15 cellular contexts compared by ENCODE assay signal in genomic region chr3:100776736-100777135, GRCh38.
A peak's percentile ranks its signal among the peaks of the same experiment; 100 is the strongest.
DNase-seq lines count a peak whose midpoint lies in the region; ATAC-seq and TF ChIP-seq lines count a peak whose summit lies in the region.
"Had no signal": no experiment of that assay in that cellular context is flagged by ENCODE, and none has a peak within 500 bp of the region (broad histone marks: within the 10 kb centered on the region; RNA-seq: fewer than 3 reads in every experiment).

No MANE protein-coding gene starts in this region.

- H3K27me3 ChIP-seq in Karpas-422 (ENCODE audit: low read length) (0 out of 2 replicates have a peak, but pooled peaks cover 3% of the 10 kb centered on the region), smooth muscle cell (ENCODE audit: low read depth) (no peaks in the 10 kb centered on the region)
- H3K27me3 ChIP-seq: spleen, upper lobe of left lung had no signal

- no peaks in the 10 kb centered on the region for H3K79me2 ChIP-seq in Karpas-422 (ENCODE audit: low read length)
- H3K79me2 ChIP-seq in smooth muscle cell (ENCODE audit: low read depth) = no peaks in the 10 kb centered on the region

- H3K4me2 ChIP-seq in Karpas-422 (ENCODE audit: low read depth, low read length, poor library complexity, severe bottlenecking) (no peak overlapping the region), smooth muscle cell (no peak overlapping the region)

- H3K4me1 Mint-ChIP-seq in activated CD4-positive, alpha-beta T cell treated with anti-CD3 and anti-CD28 coated beads, Interleukin-2, amount 10 ng/mL, durations not matched to agents 7 days and 5 days = no peaks in the 10 kb centered on the region
- no peaks in the 10 kb centered on the region for H3K4me1 Mint-ChIP-seq in T-helper 17 cell
- H3K4me1 Mint-ChIP-seq: IgD-negative memory B cell had no signal

- H3K9me3 ChIP-seq in Karpas-422 (ENCODE audit: low read length) (no peaks in the 10 kb centered on the region), smooth muscle cell (replicated peaks; ENCODE audit: low read depth) (no peaks in the 10 kb centered on the region), T-helper 17 cell (ENCODE audit: control insufficient read depth, low read length, poor library complexity, severe bottlenecking) (no peaks in the 10 kb centered on the region)
- H3K9me3 ChIP-seq: spleen, upper lobe of left lung had no signal

- H3K27ac ChIP-seq in Karpas-422 (ENCODE audit: low read length) (no peak overlapping the region), smooth muscle cell (ENCODE audit: low read depth) (peak overlapping the region; percentile 1)
- H3K27ac ChIP-seq: spleen, upper lobe of left lung had no signal

- ATAC-seq in GM21576 (IDR thresholded peaks at IDR 0.05; ENCODE audit: unreplicated experiment) = no peak
- no peak for ATAC-seq in T-helper 17 cell

- no peaks in the 10 kb centered on the region for H4K20me1 ChIP-seq in Karpas-422 (ENCODE audit: insufficient read depth, low read depth, low read length)
- no peaks in the 10 kb centered on the region for H4K20me1 ChIP-seq in smooth muscle cell (ENCODE audit: low read depth)

- H2AFZ ChIP-seq in Karpas-422 (ENCODE audit: low read length) (no peak overlapping the region), smooth muscle cell (ENCODE audit: low read depth) (no peak overlapping the region)

- H3K4me1 ChIP-seq in Karpas-422 (ENCODE audit: low read length) (no peaks in the 10 kb centered on the region), smooth muscle cell (ENCODE audit: low read depth) (no peaks in the 10 kb centered on the region)
- H3K4me1 ChIP-seq: spleen, upper lobe of left lung had no signal

- H3K9me2 ChIP-seq in Karpas-422 (replicated peaks; ENCODE audit: insufficient read depth, low read length) = no peaks in the 10 kb centered on the region

- WGBS in smooth muscle cell (ENCODE audit: low lambda C conversion rate) = 91% methylated on average over 2 of the region's 2 CpGs

- no peaks in the 10 kb centered on the region for H3F3A ChIP-seq in smooth muscle cell (ENCODE audit: low read depth)

- H3K36me3 Mint-ChIP-seq in activated CD4-positive, alpha-beta T cell treated with anti-CD3 and anti-CD28 coated beads, Interleukin-2, amount 10 ng/mL, durations not matched to agents 7 days and 5 days (ENCODE audit: low read depth) = no peaks in the 10 kb centered on the region
- H3K36me3 Mint-ChIP-seq in T-helper 17 cell (ENCODE audit: low read depth) = no peaks in the 10 kb centered on the region

- H3K4me3 ChIP-seq in Karpas-422 (ENCODE audit: low read length) (no peak overlapping the region), smooth muscle cell (no peak overlapping the region)
- H3K4me3 ChIP-seq: spleen, upper lobe of left lung had no signal

- H3K27me3 Mint-ChIP-seq in activated CD4-positive, alpha-beta T cell treated with anti-CD3 and anti-CD28 coated beads, Interleukin-2, amount 10 ng/mL, durations not matched to agents 7 days and 5 days = no peaks in the 10 kb centered on the region
- H3K27me3 Mint-ChIP-seq in T-helper 17 cell = no peaks in the 10 kb centered on the region

- CTCF ChIA-PET in activated CD4-positive, alpha-beta T cell treated with anti-CD3 and anti-CD28 coated beads, Interleukin-2, amount 10 ng/mL, durations not matched to agents 7 days and 5 days (lab: Charles Lee) = interaction anchor here (0.6 to 1.5 kb wide), 4 partner anchors 9 to 550 kb away, joined by 3 to 4 read pairs (median 4); no protein-coding TSS in a partner anchor

- H3K27ac Mint-ChIP-seq in activated CD4-positive, alpha-beta T cell treated with anti-CD3 and anti-CD28 coated beads, Interleukin-2, amount 10 ng/mL, durations not matched to agents 7 days and 5 days = no peak overlapping the region
- H3K27ac Mint-ChIP-seq in T-helper 17 cell = no peak overlapping the region

- no peaks in the 10 kb centered on the region for H3K9me3 Mint-ChIP-seq in activated CD4-positive, alpha-beta T cell treated with anti-CD3 and anti-CD28 coated beads, Interleukin-2, amount 10 ng/mL, durations not matched to agents 7 days and 5 days

- POLR2A ChIA-PET in activated CD4-positive, alpha-beta T cell treated with anti-CD3 and anti-CD28 coated beads, Interleukin-2, amount 10 ng/mL, durations not matched to agents 7 days and 5 days (lab: Charles Lee) = no interaction called here

- H3K36me3 ChIP-seq in Karpas-422 (ENCODE audit: insufficient read depth, low read length) (no peaks in the 10 kb centered on the region), smooth muscle cell (ENCODE audit: low read depth) (no peaks in the 10 kb centered on the region)
- H3K36me3 ChIP-seq: spleen had no signal

- H3K9ac ChIP-seq in Karpas-422 (ENCODE audit: low read length) = no peak overlapping the region
- H3K9ac ChIP-seq in smooth muscle cell (ENCODE audit: low read depth) = no peak overlapping the region

- H3K4me3 Mint-ChIP-seq in activated CD4-positive, alpha-beta T cell treated with anti-CD3 and anti-CD28 coated beads, Interleukin-2, amount 10 ng/mL, durations not matched to agents 7 days and 5 days = no peak overlapping the region
- no peak overlapping the region for H3K4me3 Mint-ChIP-seq in T-helper 17 cell
- H3K4me3 Mint-ChIP-seq: IgD-negative memory B cell had no signal

- peak; percentile 13 for DNase-seq in activated CD4-positive, alpha-beta T cell treated with anti-CD3 and anti-CD28 coated beads for 48 hours
- DNase-seq in activated CD4-positive, alpha-beta T cell treated with anti-CD3 and anti-CD28 coated beads, Interleukin-2, amount 10 ng/mL, durations not matched to agents 7 days and 5 days = no peak
- DNase-seq in Karpas-422 = peak; percentile 53
- DNase-seq in ecto neural progenitor cell (ENCODE audit: low spot score) = peak; percentile 47
- no peak for DNase-seq in smooth muscle cell (lab: John Stamatoyannopoulos, UW; ENCODE audit: unreplicated experiment)
- DNase-seq in T-helper 17 cell = no peak
- DNase-seq in GOT3 (lab: John Stamatoyannopoulos, UW) = no peak
- DNase-seq: activated CD4-positive, CD25-positive, alpha-beta regulatory T cell treated with anti-CD3 and anti-CD28 coated beads, Interleukin-2, amount 50 U/mL, for 72 hours; hippocampal formation; NCI-H1694; nucleus accumbens; spleen; upper lobe of left lung had no signal

- no peak for TF ChIP-seq CTCF in smooth muscle cell (IDR thresholded peaks at IDR 0.05; ENCODE audit: borderline replicate concordance, insufficient read depth, poor library complexity, severe bottlenecking)

Comparison
In these comparisons a context has a peak if more than half of its experiments do, and no peak if none do; other contexts are left out.
1. DNase-seq: peak in activated CD4-positive, alpha-beta T cell treated with anti-CD3 and anti-CD28 coated beads for 48 hours (single experiment), Karpas-422 (single experiment) and ecto neural progenitor cell (single experiment); none in activated CD4-positive, alpha-beta T cell treated with anti-CD3 and anti-CD28 coated beads, Interleukin-2, amount 10 ng/mL, durations not matched to agents 7 days and 5 days (single experiment), smooth muscle cell (single experiment), T-helper 17 cell (0 of 3) and GOT3 (single experiment).